Comparison of ENCODE assay signal across 17 cellular contexts in the genomic region with DNA sequence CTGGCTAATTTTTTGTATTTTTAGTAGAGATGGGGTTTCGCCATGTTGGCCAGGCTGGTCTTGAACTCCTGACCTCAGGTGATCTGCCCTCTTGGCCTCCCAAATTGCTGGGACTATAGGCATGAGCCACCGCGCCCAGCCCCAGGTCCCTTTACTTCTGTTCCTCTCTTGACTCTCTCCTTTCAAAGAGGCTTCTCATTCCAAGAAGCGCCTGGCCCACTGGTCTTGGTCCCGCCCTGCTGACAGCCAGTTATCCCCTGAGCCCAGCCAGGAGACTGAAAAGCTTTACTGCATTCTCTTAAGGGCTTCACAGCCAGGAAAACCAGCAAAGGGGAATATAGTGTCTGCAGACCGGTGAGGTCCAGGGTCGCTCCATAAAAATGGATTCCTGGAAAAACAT.
"Had no signal": no experiment of that assay in that cellular context is flagged by ENCODE, and none has a peak within 500 bp of the region (broad histone marks: within the 10 kb centered on the region; RNA-seq: fewer than 3 reads in every experiment).

No MANE protein-coding gene starts in this region.

- H3K27me3 ChIP-seq: adrenal gland, uterus had no signal

- H3K9me3 Mint-ChIP-seq: activated naive CD4-positive, alpha-beta T cell treated with anti-CD3 and anti-CD28 coated beads, Interleukin-2, amount 50 U/mL, for 72 hours; activated T-helper 1 cell treated with anti-CD3 and anti-CD28 coated beads, Interleukin-12 subunit alpha, Interleukin-12 subunit beta, Interleukin-2, Interleukin-4 antibody, amounts not matched to agents 30 ng/mL and 10 ng/mL and 1 ng/mL, durations not matched to agents 14 hours and 24 hours and 36 hours; natural killer cell had no signal

- H3K9me3 ChIP-seq: adrenal gland, esophagus squamous epithelium, tibial nerve, uterus had no signal

- H3K36me3 Mint-ChIP-seq: activated naive CD4-positive, alpha-beta T cell treated with anti-CD3 and anti-CD28 coated beads, Interleukin-2, amount 50 U/mL, for 72 hours; natural killer cell had no signal

- H3K36me3 ChIP-seq: adrenal gland, esophagus squamous epithelium, tibial nerve, uterus had no signal

- H3K27ac Mint-ChIP-seq: activated naive CD4-positive, alpha-beta T cell treated with anti-CD3 and anti-CD28 coated beads, Interleukin-2, amount 50 U/mL, for 72 hours; activated T-helper 1 cell treated with anti-CD3 and anti-CD28 coated beads, Interleukin-12 subunit alpha, Interleukin-12 subunit beta, Interleukin-2, Interleukin-4 antibody, amounts not matched to agents 30 ng/mL and 10 ng/mL and 1 ng/mL, durations not matched to agents 14 hours and 24 hours and 36 hours; natural killer cell had no signal

- DNase-seq: activated CD4-positive, alpha-beta T cell treated with anti-CD3 and anti-CD28 coated beads, Interleukin-2, amount 50 U/mL, for 48 hours; activated gamma-delta T cell treated with Interleukin-2 at 50 U/mL for 16 hours; adrenal gland; effector memory CD4-positive, alpha-beta T cell; esophagus squamous epithelium; hippocampal formation; natural killer cell; stimulated activated CD4-positive, alpha-beta T cell treated with anti-CD3 and anti-CD28 coated beads, Interleukin-12 subunit alpha, Interleukin-12 subunit beta, amount 100 ng/mL, for 4 hours; stimulated activated CD4-positive, alpha-beta T cell treated with anti-CD3 and anti-CD28 coated beads, Interleukin-1b, Interleukin-23, amount 100 ng/mL, for 48 hours; stimulated activated naive CD4-positive, alpha-beta T cell treated with Interleukin-2 at 50 U/mL for 16 hours; SW 1271; T-helper 2 cell; WERI-Rb-1 had no signal

- H3K27ac ChIP-seq: WERI-Rb-1 had no signal

- H3K4me3 ChIP-seq: adrenal gland, uterus had no signal

- H3K4me3 Mint-ChIP-seq: activated T-helper 1 cell treated with anti-CD3 and anti-CD28 coated beads, Interleukin-12 subunit alpha, Interleukin-12 subunit beta, Interleukin-2, Interleukin-4 antibody, amounts not matched to agents 30 ng/mL and 10 ng/mL and 1 ng/mL, durations not matched to agents 14 hours and 24 hours and 36 hours; natural killer cell had no signal

- ATAC-seq: activated naive CD4-positive, alpha-beta T cell treated with anti-CD3 and anti-CD28 coated beads, Interleukin-2, amount 50 U/mL, for 72 hours; natural killer cell had no signal
